In genomic region chr21:37384416-37384815, GRCh38 we compare ENCODE assay signal across 18 cellular contexts. TPM values are rescaled to one million over a fixed set of nuclear protein-coding genes. Genes with fewer than 3 reads are reported as not detected.
DNase-seq lines count a peak whose midpoint lies in the region; ATAC-seq, FAIRE-seq and TF ChIP-seq lines count a peak whose summit lies in the region.
"Had no signal": no experiment of that assay in that cellular context is flagged by ENCODE, and none has a peak within 500 bp of the region (broad histone marks: within the 10 kb centered on the region; RNA-seq: fewer than 3 reads in every experiment).

No MANE protein-coding gene starts in this region.

- peak; percentile 51 for FAIRE-seq in islet of Langerhans (lab: Jason Lieb, UNC)
- FAIRE-seq: GM12878, K562 had no signal

- H3K4me3 Mint-ChIP-seq in activated CD8-positive, alpha-beta T cell treated with anti-CD3 and anti-CD28 coated beads for 36 hours, result no peak overlapping the region
- H3K4me3 Mint-ChIP-seq in activated CD8-positive, alpha-beta T cell treated with anti-CD3 and anti-CD28 coated beads, Interleukin-2, amount 10 ng/mL, durations not matched to agents 7 days and 5 days, result no peak overlapping the region
- H3K4me3 Mint-ChIP-seq in GM23338, result no peak overlapping the region
- H3K4me3 Mint-ChIP-seq in progenitor cell of endocrine pancreas (ENCODE audit: low read depth), result no peak overlapping the region

- no peaks in the 10 kb centered on the region for H3K27me3 Mint-ChIP-seq in activated CD8-positive, alpha-beta T cell treated with anti-CD3 and anti-CD28 coated beads for 36 hours
- H3K27me3 Mint-ChIP-seq in activated CD8-positive, alpha-beta T cell treated with anti-CD3 and anti-CD28 coated beads, Interleukin-2, amount 10 ng/mL, durations not matched to agents 7 days and 5 days (ENCODE audit: low read depth), result no peaks in the 10 kb centered on the region
- H3K27me3 Mint-ChIP-seq in GM23338 (ENCODE audit: insufficient read depth, low read depth, poor library complexity) (peaks cover 2% of the 10 kb centered on the region), progenitor cell of endocrine pancreas (no peaks in the 10 kb centered on the region)

- peaks cover 78% of the 10 kb centered on the region for H3K4me1 Mint-ChIP-seq in activated CD8-positive, alpha-beta T cell treated with anti-CD3 and anti-CD28 coated beads for 36 hours (ENCODE audit: low read depth)
- peaks cover 68% of the 10 kb centered on the region for H3K4me1 Mint-ChIP-seq in activated CD8-positive, alpha-beta T cell treated with anti-CD3 and anti-CD28 coated beads, Interleukin-2, amount 10 ng/mL, durations not matched to agents 7 days and 5 days (ENCODE audit: low read depth)
- H3K4me1 Mint-ChIP-seq in GM23338 (peaks cover 73% of the 10 kb centered on the region), progenitor cell of endocrine pancreas (ENCODE audit: low read depth) (peaks cover 51% of the 10 kb centered on the region)

- H3K9me2 ChIP-seq in GM23338 (ENCODE audit: insufficient read depth), result no peaks in the 10 kb centered on the region

- CTCF ChIA-PET in activated CD8-positive, alpha-beta T cell treated with anti-CD3 and anti-CD28 coated beads for 36 hours (lab: Charles Lee), result interaction anchor here (1.0 to 1.2 kb wide), 2 partner anchors 13 kb away, joined by 3 to 5 read pairs; no protein-coding TSS in a partner anchor
- CTCF ChIA-PET in activated CD8-positive, alpha-beta T cell treated with anti-CD3 and anti-CD28 coated beads, Interleukin-2, amount 10 ng/mL, durations not matched to agents 7 days and 5 days (lab: Charles Lee), result interaction anchor here (1.0 kb wide), 1 partner anchor 20 kb away, joined by 3 read pairs; no protein-coding TSS in a partner anchor

- no peak for TF ChIP-seq CTCF in activated CD8-positive, alpha-beta T cell treated with anti-CD3 and anti-CD28 coated beads for 36 hours (IDR thresholded peaks at IDR 0.05)
- TF ChIP-seq CTCF in GM23338 (conservative IDR thresholded peaks at IDR 0.05; ENCODE audit: low read depth in 2 of 2), result no peak
- TF ChIP-seq CTCF in progenitor cell of endocrine pancreas (IDR thresholded peaks at IDR 0.05; ENCODE audit: unreplicated experiment), result no peak

- H3K4me2 ChIP-seq in GM23338, result no peak overlapping the region

- peaks cover 100% of the 10 kb centered on the region for H3K79me2 ChIP-seq in GM23338 (replicated peaks; ENCODE audit: insufficient read depth)

- no peak overlapping the region for H2AFZ ChIP-seq in GM23338
- H2AFZ ChIP-seq: GM23248 had no signal

- H3K4me1 ChIP-seq in GM23338 (ENCODE audit: insufficient read depth), result peaks cover 41% of the 10 kb centered on the region

- peak; percentile 40 for ATAC-seq in activated CD8-positive, alpha-beta T cell treated with anti-CD3 and anti-CD28 coated beads for 36 hours
- no peak for ATAC-seq in activated CD8-positive, alpha-beta T cell treated with anti-CD3 and anti-CD28 coated beads, Interleukin-2, amount 10 ng/mL, durations not matched to agents 7 days and 5 days
- ATAC-seq in GM23338, result no peak
- no peak for ATAC-seq in GM18868 (IDR thresholded peaks at IDR 0.05; ENCODE audit: unreplicated experiment)
- ATAC-seq: PC-3 had no signal

- intact Hi-C loops in activated CD8-positive, alpha-beta T cell treated with anti-CD3 and anti-CD28 coated beads for 36 hours (cut with micrococcal nuclease), result no loop called here
- intact Hi-C loops in cardiac septum (cut with DNase I), result loop anchor here (5.0 kb wide), 1 partner anchor 33 kb away; no protein-coding TSS in a partner anchor

- peak overlapping the region; percentile 35; the same call in 1 of the 2 replicates for H3K27ac ChIP-seq in GM23338 (ENCODE audit: low read depth)
- H3K27ac ChIP-seq: BLaER1 treated with 17β-estradiol and CSF1 and Interleukin-3, amounts not matched to agents 10 nM and 100 nM; GM23248 had no signal

- peaks cover 12% of the 10 kb centered on the region for H3K9me3 Mint-ChIP-seq in activated CD8-positive, alpha-beta T cell treated with anti-CD3 and anti-CD28 coated beads for 36 hours
- no peaks in the 10 kb centered on the region for H3K9me3 Mint-ChIP-seq in activated CD8-positive, alpha-beta T cell treated with anti-CD3 and anti-CD28 coated beads, Interleukin-2, amount 10 ng/mL, durations not matched to agents 7 days and 5 days (ENCODE audit: insufficient read depth)
- H3K9me3 Mint-ChIP-seq in GM23338 (no peaks in the 10 kb centered on the region), progenitor cell of endocrine pancreas (ENCODE audit: low read depth) (no peaks in the 10 kb centered on the region)

- H3K36me3 Mint-ChIP-seq in activated CD8-positive, alpha-beta T cell treated with anti-CD3 and anti-CD28 coated beads for 36 hours (ENCODE audit: low read depth), result peaks cover 34% of the 10 kb centered on the region
- H3K36me3 Mint-ChIP-seq in activated CD8-positive, alpha-beta T cell treated with anti-CD3 and anti-CD28 coated beads, Interleukin-2, amount 10 ng/mL, durations not matched to agents 7 days and 5 days (ENCODE audit: low read depth), result peaks cover 28% of the 10 kb centered on the region
- H3K36me3 Mint-ChIP-seq in GM23338 (ENCODE audit: low read depth) (no peaks in the 10 kb centered on the region), progenitor cell of endocrine pancreas (ENCODE audit: insufficient read depth) (no peaks in the 10 kb centered on the region)

- no peak overlapping the region for H3K4me3 ChIP-seq in GM23338
- H3K4me3 ChIP-seq: BLaER1 treated with 17β-estradiol and CSF1 and Interleukin-3, amounts not matched to agents 10 nM and 100 nM; GM12878; GM23248; K562 had no signal

- H3K36me3 ChIP-seq in GM23338 (ENCODE audit: insufficient read depth), result no peaks in the 10 kb centered on the region

- H3K27me3 ChIP-seq in GM23338 (ENCODE audit: insufficient read depth), result no peaks in the 10 kb centered on the region
- H3K27me3 ChIP-seq: BLaER1 treated with 17β-estradiol and CSF1 and Interleukin-3, amounts not matched to agents 10 nM and 100 nM had no signal

- peaks cover 69% of the 10 kb centered on the region for H4K20me1 ChIP-seq in GM23338 (replicated peaks; ENCODE audit: insufficient read depth)

- H3F3A ChIP-seq in GM23338 (replicated peaks; ENCODE audit: low read depth), result no peaks in the 10 kb centered on the region

- DNase-seq in activated CD8-positive, alpha-beta T cell treated with anti-CD3 and anti-CD28 coated beads for 36 hours, result no peak
- DNase-seq in activated CD8-positive, alpha-beta T cell treated with anti-CD3 and anti-CD28 coated beads, Interleukin-2, amount 10 ng/mL, durations not matched to agents 7 days and 5 days, result no peak
- DNase-seq in GM23338 (ENCODE audit: low spot score), result no peak
- no peak for DNase-seq in progenitor cell of endocrine pancreas (ENCODE audit: low spot score, unreplicated experiment)
- DNase-seq in cardiac septum (ENCODE audit: low spot score), result no peak
- no peak for DNase-seq in SW 1271 (lab: John Stamatoyannopoulos, UW)
- DNase-seq: Caco-2, DMS53, GM23248, NCI-H1092, NCI-H226, NCI-H526 treated with DMSO at 0.1 percent for 48 hours, PC-3 had no signal

- peak overlapping the region; percentile 68 for H3K27ac Mint-ChIP-seq in activated CD8-positive, alpha-beta T cell treated with anti-CD3 and anti-CD28 coated beads for 36 hours
- no peak overlapping the region for H3K27ac Mint-ChIP-seq in activated CD8-positive, alpha-beta T cell treated with anti-CD3 and anti-CD28 coated beads, Interleukin-2, amount 10 ng/mL, durations not matched to agents 7 days and 5 days
- H3K27ac Mint-ChIP-seq in GM23338 (no peak overlapping the region), progenitor cell of endocrine pancreas (peak overlapping the region; percentile 5)

- POLR2A ChIA-PET in activated CD8-positive, alpha-beta T cell treated with anti-CD3 and anti-CD28 coated beads for 36 hours (lab: Charles Lee), result interaction anchor here (1.1 to 2.9 kb wide), 2 partner anchors 8 to 13 kb away, joined by 3 to 12 read pairs; no protein-coding TSS in a partner anchor
- POLR2A ChIA-PET in activated CD8-positive, alpha-beta T cell treated with anti-CD3 and anti-CD28 coated beads, Interleukin-2, amount 10 ng/mL, durations not matched to agents 7 days and 5 days (lab: Charles Lee), result no interaction called here

TF ChIP-seq in GM23338, 12 proteins besides CTCF, POLR2A, EP300 and RAD21 (continues in another document):
- no peak for TF ChIP-seq CREB1 (CRISPR knock-in tag; IDR thresholded peaks at IDR 0.05; ENCODE audit: low read depth)
- no peak for TF ChIP-seq EZH2phosphoT487 (IDR thresholded peaks at IDR 0.05; ENCODE audit: unreplicated experiment)
- no peak for TF ChIP-seq POLR2AphosphoS5 (IDR thresholded peaks at IDR 0.05; ENCODE audit: low read depth)
- TF ChIP-seq, protein P1, sequence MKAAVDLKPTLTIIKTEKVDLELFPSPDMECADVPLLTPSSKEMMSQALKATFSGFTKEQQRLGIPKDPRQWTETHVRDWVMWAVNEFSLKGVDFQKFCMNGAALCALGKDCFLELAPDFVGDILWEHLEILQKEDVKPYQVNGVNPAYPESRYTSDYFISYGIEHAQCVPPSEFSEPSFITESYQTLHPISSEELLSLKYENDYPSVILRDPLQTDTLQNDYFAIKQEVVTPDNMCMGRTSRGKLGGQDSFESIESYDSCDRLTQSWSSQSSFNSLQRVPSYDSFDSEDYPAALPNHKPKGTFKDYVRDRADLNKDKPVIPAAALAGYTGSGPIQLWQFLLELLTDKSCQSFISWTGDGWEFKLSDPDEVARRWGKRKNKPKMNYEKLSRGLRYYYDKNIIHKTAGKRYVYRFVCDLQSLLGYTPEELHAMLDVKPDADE (IDR thresholded peaks at IDR 0.05), result no peak
- no peak for TF ChIP-seq ZNF331 (CRISPR knock-in tag; IDR thresholded peaks at IDR 0.05; ENCODE audit: low read depth)
- TF ChIP-seq ZNF114 (CRISPR knock-in tag; IDR thresholded peaks at IDR 0.05), result no peak
- TF ChIP-seq NANOG (IDR thresholded peaks at IDR 0.05; ENCODE audit: borderline replicate concordance), result no peak
- no peak for TF ChIP-seq EZH2 (IDR thresholded peaks at IDR 0.05; ENCODE audit: low read depth, unreplicated experiment)

RNA-seq across cellular contexts. Expression of gene DYRK1A, which starts 17.8 kb away (rescaled TPM):
- 10 to 100 TPM; 57.5 to 58.7 TPM for total RNA-seq in activated CD8-positive, alpha-beta T cell treated with anti-CD3 and anti-CD28 coated beads for 36 hours
- total RNA-seq in activated CD8-positive, alpha-beta T cell treated with anti-CD3 and anti-CD28 coated beads, Interleukin-2, amount 10 ng/mL, durations not matched to agents 7 days and 5 days, result 10 to 100 TPM; 83.2 to 86.1 TPM
- 82.9 and 84.7 TPM in 2 replicates for total RNA-seq in GM23338 (2014; rRNA removed; shearing (Covaris generic))
- polyA plus RNA-seq in GM23338 (2016; fragmentation: Nextera tagmentation; extraction: Ambion mirVana), result 10.3 and 11.0 TPM in 2 replicates
- total RNA-seq in progenitor cell of endocrine pancreas (83.5 and 90.3 TPM in 2 replicates), cardiac septum (72.9 TPM)

Comparison
In these comparisons a context has a peak if more than half of its experiments do, and no peak if none do; other contexts are left out.
1. H3K27ac Mint-ChIP-seq: peak in activated CD8-positive, alpha-beta T cell treated with anti-CD3 and anti-CD28 coated beads for 36 hours (single experiment) and progenitor cell of endocrine pancreas (single experiment); none in activated CD8-positive, alpha-beta T cell treated with anti-CD3 and anti-CD28 coated beads, Interleukin-2, amount 10 ng/mL, durations not matched to agents 7 days and 5 days (single experiment) and GM23338 (single experiment).